ENCODE assay signal across 27 cellular contexts in genomic region chr10:85850736-85851135, GRCh38.
"Had no signal": no experiment of that assay in that cellular context is flagged by ENCODE, and none has a peak within 500 bp of the region (broad histone marks: within the 10 kb centered on the region; RNA-seq: fewer than 3 reads in every experiment).

No MANE protein-coding gene starts in this region.

- H3K4me1 Mint-ChIP-seq: T-cell had no signal

- H3K9me3 Mint-ChIP-seq: T-cell; T-helper 1 cell treated with Interleukin-12 subunit alpha and Interleukin-12 subunit beta and Interleukin-4 antibody, amounts not matched to agents 30 μg/mL and 1 μg/mL, for 36 hours had no signal

- ATAC-seq: Panc1, PC-3, Right ventricle myocardium inferior, T-cell had no signal

- H3K9me3 ChIP-seq: MG63, SJSA1 had no signal

- H3K4me3 ChIP-seq: MG63, SJSA1, SK-N-MC had no signal

- H3K27me3 ChIP-seq: MG63, SJSA1 had no signal

- H3K36me3 Mint-ChIP-seq: T-cell had no signal

- H3K4me3 Mint-ChIP-seq: T-cell; T-helper 1 cell treated with Interleukin-12 subunit alpha and Interleukin-12 subunit beta and Interleukin-4 antibody, amounts not matched to agents 30 μg/mL and 1 μg/mL, for 36 hours had no signal

- H3K27ac Mint-ChIP-seq: T-cell; T-helper 1 cell treated with Interleukin-12 subunit alpha and Interleukin-12 subunit beta and Interleukin-4 antibody, amounts not matched to agents 30 μg/mL and 1 μg/mL, for 36 hours had no signal

- DNase-seq: IMR-90; KG1; NCI-H1092; NCI-H1105 treated with DMSO at 0.1 percent for 48 hours; NCI-H1417 treated with DMSO at 0.1 percent for 48 hours; NCI-H146; NCI-H1694 treated with DMSO at 0.1 percent for 48 hours; NCI-H1930; NCI-H2081; NCI-H2107; NCI-H226; NCI-H446; NCI-H510A; NCI-H524 treated with DMSO at 0.1 percent for 48 hours; NCI-H82; NK-92 treated with Interleukin-12 subunit alpha and Interleukin-12 subunit beta, amount 100 ng/mL, for 24 hours; PC-3; SIG-M5; SW 1271; T-cell had no signal

- H3K4me1 ChIP-seq: SJSA1 had no signal

- H3K36me3 ChIP-seq: MG63, SJSA1 had no signal

- H3K27ac ChIP-seq: RWPE1, SJSA1, SK-N-MC had no signal
